Comparison of ENCODE assay signal across 21 cellular contexts in genomic region chr6:169185692-169186485, GRCh38.
"Had no signal": no experiment of that assay in that cellular context is flagged by ENCODE, and none has a peak within 500 bp of the region (broad histone marks: within the 10 kb centered on the region; RNA-seq: fewer than 3 reads in every experiment).

No MANE protein-coding gene starts in this region.

- ATAC-seq: activated CD4-positive, CD25-positive, alpha-beta regulatory T cell treated with anti-CD3 and anti-CD28 coated beads, Interleukin-2, amount 50 U/mL, for 24 hours; activated CD8-positive, alpha-beta T cell treated with anti-CD3 and anti-CD28 coated beads, Interleukin-2, amount 10 ng/mL, durations not matched to agents 7 days and 5 days; activated T-cell treated with anti-CD3 and anti-CD28 coated beads, Interleukin-2, amount 50 U/mL, for 72 hours had no signal

- H3K36me3 ChIP-seq: adrenal gland had no signal

- H3K36me3 Mint-ChIP-seq: activated naive CD8-positive, alpha-beta T cell treated with anti-CD3 and anti-CD28 coated beads, Interleukin-2, amount 10 ng/mL, durations not matched to agents 7 days and 5 days had no signal

- H3K4me2 ChIP-seq: KMS-11 had no signal

- H3K9me3 ChIP-seq: adrenal gland had no signal

- DNase-seq: activated CD4-positive, alpha-beta T cell treated with anti-CD3 and anti-CD28 coated beads for 48 hours; activated CD4-positive, alpha-beta T cell treated with anti-CD3 and anti-CD28 coated beads, Interleukin-2, amount 50 U/mL, for 4 hours; activated CD8-positive, alpha-beta T cell treated with anti-CD3 and anti-CD28 coated beads, Interleukin-2, amount 10 ng/mL, durations not matched to agents 7 days and 5 days; activated gamma-delta T cell treated with Interleukin-2 at 50 U/mL for 16 hours; activated naive CD4-positive, alpha-beta T cell treated with anti-CD3 and anti-CD28 coated beads, Interleukin-2, amount 50 U/mL, for 16 hours; activated naive CD8-positive, alpha-beta T cell treated with anti-CD3 and anti-CD28 coated beads, Interleukin-2, amount 10 ng/mL, durations not matched to agents 7 days and 5 days; activated T-cell treated with anti-CD3 and anti-CD28 coated beads, Interleukin-2, amount 50 U/mL, for 72 hours; anterior cingulate cortex; cerebellar nuclear complex; NCI-H1092 treated with DMSO at 0.1 percent for 48 hours; NCI-H1436; NCI-H1694 treated with DMSO at 0.1 percent for 48 hours; NCI-H2029 treated with DMSO at 0.1 percent for 48 hours; NCI-H510A treated with DMSO at 0.1 percent for 48 hours; NCI-H69; SHP77 had no signal

- H3K4me1 ChIP-seq: adrenal gland had no signal

- H3K27ac Mint-ChIP-seq: activated CD8-positive, alpha-beta T cell treated with anti-CD3 and anti-CD28 coated beads, Interleukin-2, amount 10 ng/mL, durations not matched to agents 7 days and 5 days; activated naive CD8-positive, alpha-beta T cell treated with anti-CD3 and anti-CD28 coated beads, Interleukin-2, amount 10 ng/mL, durations not matched to agents 7 days and 5 days; activated T-cell treated with anti-CD3 and anti-CD28 coated beads, Interleukin-2, amount 50 U/mL, for 72 hours; activated T-helper 2 cell treated with anti-CD3 and anti-CD28 coated beads, Interferon-gamma antibody, Interleukin-2, Interleukin-4, amounts not matched to agents 10 μg/mL and 5 μg/mL and 100 μg/mL, durations not matched to agents 14 hours and 24 hours and 36 hours; T-helper 1 cell treated with Interleukin-12 subunit alpha and Interleukin-12 subunit beta and Interleukin-4 antibody, amounts not matched to agents 30 μg/mL and 1 μg/mL, for 36 hours had no signal

- H3K27me3 ChIP-seq: adrenal gland had no signal

- H3K4me3 Mint-ChIP-seq: activated CD8-positive, alpha-beta T cell treated with anti-CD3 and anti-CD28 coated beads, Interleukin-2, amount 10 ng/mL, durations not matched to agents 7 days and 5 days; activated naive CD8-positive, alpha-beta T cell treated with anti-CD3 and anti-CD28 coated beads, Interleukin-2, amount 10 ng/mL, durations not matched to agents 7 days and 5 days; activated T-cell treated with anti-CD3 and anti-CD28 coated beads, Interleukin-2, amount 50 U/mL, for 72 hours; T-helper 1 cell treated with Interleukin-12 subunit alpha and Interleukin-12 subunit beta and Interleukin-4 antibody, amounts not matched to agents 30 μg/mL and 1 μg/mL, for 36 hours had no signal

- H3K27ac ChIP-seq: adrenal gland, KMS-11 had no signal

- H3K4me3 ChIP-seq: adrenal gland had no signal

- H3K9me3 Mint-ChIP-seq: activated naive CD8-positive, alpha-beta T cell treated with anti-CD3 and anti-CD28 coated beads, Interleukin-2, amount 10 ng/mL, durations not matched to agents 7 days and 5 days; activated T-cell treated with anti-CD3 and anti-CD28 coated beads, Interleukin-2, amount 50 U/mL, for 72 hours; activated T-helper 2 cell treated with anti-CD3 and anti-CD28 coated beads, Interferon-gamma antibody, Interleukin-2, Interleukin-4, amounts not matched to agents 10 μg/mL and 5 μg/mL and 100 μg/mL, durations not matched to agents 14 hours and 24 hours and 36 hours; T-helper 1 cell treated with Interleukin-12 subunit alpha and Interleukin-12 subunit beta and Interleukin-4 antibody, amounts not matched to agents 30 μg/mL and 1 μg/mL, for 36 hours had no signal

- H3K9ac ChIP-seq: KMS-11 had no signal
